8 cellular contexts compared by ENCODE assay signal in genomic region chr15:60006203-60006782, GRCh38. TPM values are rescaled to one million over a fixed set of nuclear protein-coding genes. Genes with fewer than 3 reads are reported as not detected.
DNase-seq lines count a peak whose midpoint lies in the region; TF ChIP-seq lines count a peak whose summit lies in the region.

No MANE protein-coding gene starts in this region.

- intact Hi-C loops in colonic mucosa (cut with DNase I): no loop called here

- H3K9me3 ChIP-seq in colonic mucosa: no peaks in the 10 kb centered on the region
- no peaks in the 10 kb centered on the region for H3K9me3 ChIP-seq in mononuclear cell (ENCODE audit: low read depth, low read length)

- H3K27ac ChIP-seq in VCaP (peak overlapping the region; percentile 31), colonic mucosa (no peak overlapping the region)

- H3K27me3 ChIP-seq in colonic mucosa (peaks cover 93% of the 10 kb centered on the region), mononuclear cell (ENCODE audit: insufficient read depth, low read length) (peaks cover 100% of the 10 kb centered on the region)

- peaks cover 45% of the 10 kb centered on the region for H3K4me1 Mint-ChIP-seq in stimulated activated naive CD8-positive, alpha-beta T cell treated with anti-CD3 and anti-CD28 coated beads, Interleukin-15, Interleukin-2, amounts not matched to agents 100 ng/mL and 50 ng/mL, for 24 hours (ENCODE audit: low read depth)

- peak overlapping the region; percentile 42 for H3K4me3 ChIP-seq in colonic mucosa
- H3K4me3 ChIP-seq in mononuclear cell (ENCODE audit: low read length): peak overlapping the region; percentile 38

- H3K4me3 Mint-ChIP-seq in stimulated activated naive CD8-positive, alpha-beta T cell treated with anti-CD3 and anti-CD28 coated beads, Interleukin-15, Interleukin-2, amounts not matched to agents 100 ng/mL and 50 ng/mL, for 24 hours: peak overlapping the region; percentile 86

- DNase-seq in stimulated activated CD4-positive, alpha-beta T cell treated with anti-CD3 and anti-CD28 coated beads, Interleukin-12 subunit alpha, Interleukin-12 subunit beta, amount 100 ng/mL, for 24 hours (ENCODE audit: low read depth in 2 of 2): peak; percentile 35 to 56
- DNase-seq in stimulated activated CD4-positive, alpha-beta T cell treated with anti-CD3 and anti-CD28 coated beads, Interleukin-2, amount 100 ng/mL, for 48 hours: no peak
- DNase-seq in HT-29 (ENCODE audit: low spot score) (peak; percentile 68), colonic mucosa (peak; percentile 36), GM19238 (ENCODE audit: insufficient read length, low spot score) (no peak)

- peak overlapping the region; percentile 86 for H3K27ac Mint-ChIP-seq in stimulated activated naive CD8-positive, alpha-beta T cell treated with anti-CD3 and anti-CD28 coated beads, Interleukin-15, Interleukin-2, amounts not matched to agents 100 ng/mL and 50 ng/mL, for 24 hours

- H3K27me3 Mint-ChIP-seq in stimulated activated naive CD8-positive, alpha-beta T cell treated with anti-CD3 and anti-CD28 coated beads, Interleukin-15, Interleukin-2, amounts not matched to agents 100 ng/mL and 50 ng/mL, for 24 hours: peaks cover 95% of the 10 kb centered on the region

- H3K9me3 Mint-ChIP-seq in stimulated activated naive CD8-positive, alpha-beta T cell treated with anti-CD3 and anti-CD28 coated beads, Interleukin-15, Interleukin-2, amounts not matched to agents 100 ng/mL and 50 ng/mL, for 24 hours: peaks cover 10% of the 10 kb centered on the region

- no peaks in the 10 kb centered on the region for H3K36me3 ChIP-seq in colonic mucosa

- TF ChIP-seq CTCF in VCaP (conservative IDR thresholded peaks at IDR 0.05) (no peak), colonic mucosa (IDR thresholded peaks at IDR 0.05) (no peak)

- H3K36me3 Mint-ChIP-seq in stimulated activated naive CD8-positive, alpha-beta T cell treated with anti-CD3 and anti-CD28 coated beads, Interleukin-15, Interleukin-2, amounts not matched to agents 100 ng/mL and 50 ng/mL, for 24 hours (ENCODE audit: low read depth): peaks cover 9% of the 10 kb centered on the region

- H3K9ac ChIP-seq in colonic mucosa (ENCODE audit: low read depth in 2 of 2, low read length in 2 of 2): peak overlapping the region; percentile 23 to 58

- H3K4me1 ChIP-seq in colonic mucosa (peaks cover 25% of the 10 kb centered on the region), mononuclear cell (ENCODE audit: insufficient read depth, low read length) (peaks cover 33% of the 10 kb centered on the region)

RNA-seq across cellular contexts. Expression of gene FOXB1, which starts 2.2 kb away (rescaled TPM):
- 0.05 TPM in 1 of 2 replicates, not detected in the other for total RNA-seq in HT-29 (2014; rRNA removed; shearing (Covaris generic))
- total RNA-seq in colonic mucosa: not detected
- total RNA-seq in mononuclear cell: 0.10 TPM

Comparison
In these comparisons a context has a peak if more than half of its experiments do, and no peak if none do; other contexts are left out.
1. DNase-seq: peak in stimulated activated CD4-positive, alpha-beta T cell treated with anti-CD3 and anti-CD28 coated beads, Interleukin-12 subunit alpha, Interleukin-12 subunit beta, amount 100 ng/mL, for 24 hours (2 of 2), HT-29 (single experiment) and colonic mucosa (single experiment); none in stimulated activated CD4-positive, alpha-beta T cell treated with anti-CD3 and anti-CD28 coated beads, Interleukin-2, amount 100 ng/mL, for 48 hours (0 of 2) and GM19238 (single experiment).